20 cellular contexts compared by ENCODE assay signal in genomic region chr2:231212329-231212845, GRCh38. TPM values are rescaled to one million over a fixed set of nuclear protein-coding genes. Genes with fewer than 3 reads are reported as not detected.
DNase-seq lines count a peak whose midpoint lies in the region; ATAC-seq and TF ChIP-seq lines count a peak whose summit lies in the region.
"Had no signal": no experiment of that assay in that cellular context is flagged by ENCODE, and none has a peak within 500 bp of the region (broad histone marks: within the 10 kb centered on the region; RNA-seq: fewer than 3 reads in every experiment).

No MANE protein-coding gene starts in this region.

- H3K36me3 ChIP-seq in IMR-90 (ENCODE audit: control insufficient read depth, insufficient read depth, low read length), result peaks cover 49% of the 10 kb centered on the region
- H3K36me3 ChIP-seq in skeletal muscle satellite cell (ENCODE audit: insufficient read depth, low read length), result peaks cover 61% of the 10 kb centered on the region

- no peak overlapping the region for H4K91ac ChIP-seq in IMR-90 (ENCODE audit: insufficient read depth, low read depth, low read length)

- H3K36me3 Mint-ChIP-seq in WTC11, result peaks cover 37% of the 10 kb centered on the region

- H3K14ac ChIP-seq in IMR-90 (replicated peaks; ENCODE audit: low read depth, low read length), result peak overlapping the region; percentile 31

- no peak overlapping the region; the same call in 1 of the 2 replicates for H3K27ac Mint-ChIP-seq in WTC11
- H3K27ac Mint-ChIP-seq: dendritic cell treated with granulocyte-macrophage colony-stimulating factor and Interleukin-4, amounts not matched to agents 40 ng/mL and 50 ng/mL, for 4 days had no signal

- in situ Hi-C loops in IMR-90 (cut with MboI; ENCODE audit: low sequenced_read_pairs), result no loop called here

- intact Hi-C loops in IMR-90 (cut with micrococcal nuclease), result no loop called here

- H2BK5ac ChIP-seq in IMR-90 (ENCODE audit: low read depth, low read length, poor library complexity, severe bottlenecking), result peak overlapping the region; percentile 5

- H3K27ac ChIP-seq in IMR-90 (ENCODE audit: insufficient read depth, low read length), result peak overlapping the region; percentile 9; the same call in 1 of the 2 replicates
- H3K27ac ChIP-seq: left lung, parathyroid adenoma, spleen, suprapubic skin had no signal

- H3K9me3 Mint-ChIP-seq in WTC11, result no peaks in the 10 kb centered on the region
- H3K9me3 Mint-ChIP-seq: dendritic cell treated with granulocyte-macrophage colony-stimulating factor and Interleukin-4, amounts not matched to agents 40 ng/mL and 50 ng/mL, for 4 days had no signal

- no CpG with 5 or more reads among the region's 6 CpGs for WGBS in IMR-90 (ENCODE audit: extremely low coverage in 2 of 2, insufficient read length in 1 of 2), 2 experiments

- no peak overlapping the region for H3K9ac ChIP-seq in IMR-90 (ENCODE audit: low read depth, low read length)
- no peak overlapping the region for H3K9ac ChIP-seq in skeletal muscle satellite cell (ENCODE audit: low read depth, low read length)
- H3K9ac ChIP-seq: parathyroid adenoma had no signal

- H3K9me1 ChIP-seq in IMR-90 (ENCODE audit: insufficient read depth, low read length), result peaks cover 23% of the 10 kb centered on the region

- TF ChIP-seq POLR2A in IMR-90 (IDR thresholded peaks at IDR 0.05; ENCODE audit: low read depth, low read length), result no peak

- CTCF ChIA-PET in IMR-90 (lab: Yijun Ruan, JAX), result no interaction called here
- CTCF ChIA-PET in WTC11 (lab: Charles Lee), result no interaction called here

- DNase-seq in IMR-90, result peak; percentile 38
- peak; percentile 80 for DNase-seq in astrocyte of the hippocampus (ENCODE audit: low read depth, low spot score)
- DNase-seq in kidney glomerular epithelial cell (lab: John Stamatoyannopoulos, UW), result peak; percentile 58
- DNase-seq in activated effector memory CD4-positive, alpha-beta T cell treated with anti-CD3 and anti-CD28 coated beads, Interleukin-2, amount 50 U/mL, for 16 hours, result no peak
- DNase-seq in WTC11 (ENCODE audit: low spot score), result no peak
- no peak for DNase-seq in NCI-H748 (lab: John Stamatoyannopoulos, UW; ENCODE audit: unreplicated experiment)
- DNase-seq: activated CD4-positive, alpha-beta T cell treated with anti-CD3 and anti-CD28 coated beads for 4 hours; activated gamma-delta T cell treated with Interleukin-2 at 50 U/mL for 16 hours; anterior cingulate cortex; HCEC 1CT; left lung; NCI-H1105 treated with DMSO at 0.1 percent for 48 hours; NCI-H526 treated with DMSO at 0.1 percent for 48 hours; OCI-M1; spleen had no signal

- POLR2A ChIA-PET in IMR-90 (lab: Charles Lee; ENCODE audit: unreplicated experiment) (no interaction called here), WTC11 (lab: Charles Lee) (no interaction called here)

- H3K4me1 Mint-ChIP-seq in WTC11, result peaks cover 4% of the 10 kb centered on the region; the same call in 1 of the 2 replicates

- dilution Hi-C loops in IMR-90 (cut with HindIII; ENCODE audit: low sequenced_read_pairs, unreplicated experiment), result no loop called here

- H3K79me1 ChIP-seq in IMR-90 (ENCODE audit: low read depth in 1 of 2, low read length in 2 of 2), result peaks cover 3 to 45% of the 10 kb centered on the region in 2 experiments; a peak in 3 of 4 replicates

- H3K4me3 Mint-ChIP-seq in WTC11, result no peak overlapping the region
- H3K4me3 Mint-ChIP-seq: dendritic cell treated with granulocyte-macrophage colony-stimulating factor and Interleukin-4, amounts not matched to agents 40 ng/mL and 50 ng/mL, for 4 days had no signal

- no peaks in the 10 kb centered on the region for H3K9me3 ChIP-seq in IMR-90 (ENCODE audit: control insufficient read depth, insufficient read depth, low read length)
- H3K9me3 ChIP-seq in skeletal muscle satellite cell (replicated peaks; ENCODE audit: low read length), result no peaks in the 10 kb centered on the region
- H3K9me3 ChIP-seq: left lung, spleen, suprapubic skin had no signal

- H3K4me1 ChIP-seq in IMR-90 (ENCODE audit: control insufficient read depth, insufficient read depth, low read length) (peaks cover 4% of the 10 kb centered on the region), skeletal muscle satellite cell (ENCODE audit: control insufficient read depth, insufficient read depth, low read length) (peaks cover 12% of the 10 kb centered on the region)
- H3K4me1 ChIP-seq: left lung, parathyroid adenoma, spleen, suprapubic skin had no signal

- H4K5ac ChIP-seq in IMR-90 (ENCODE audit: low read depth, low read length), result no peak overlapping the region

- H3K18ac ChIP-seq in IMR-90 (ENCODE audit: low read depth, low read length), result no peak overlapping the region; the same call in 1 of the 2 replicates

- peak overlapping the region; percentile 61; the same call in 1 of the 2 replicates for H2BK120ac ChIP-seq in IMR-90 (ENCODE audit: low read depth, low read length)

- H4K20me1 ChIP-seq in IMR-90 (ENCODE audit: insufficient read depth, low read length), result peaks cover 3% of the 10 kb centered on the region; the same call in 1 of the 2 replicates

- ATAC-seq in IMR-90 (ENCODE audit: low read depth) (no peak), HG03439 (IDR thresholded peaks at IDR 0.05; ENCODE audit: unreplicated experiment) (no peak), WTC11 (no peak)
- ATAC-seq: left lung had no signal

- no TSS peak for BruUV-seq in IMR-90 (replicated peaks; lab: Mats Ljungman, UMichigan)

- H3K27me3 ChIP-seq in IMR-90 (ENCODE audit: control insufficient read depth, insufficient read depth, low read length) (no peaks in the 10 kb centered on the region), skeletal muscle satellite cell (ENCODE audit: control insufficient read depth, insufficient read depth, low read length) (no peaks in the 10 kb centered on the region)
- H3K27me3 ChIP-seq: left lung, spleen, suprapubic skin had no signal

- TF ChIP-seq CTCF in IMR-90 (conservative IDR thresholded peaks at IDR 0.05; ENCODE audit: low read depth, low read length) (no peak), WTC11 (IDR thresholded peaks at IDR 0.05) (no peak)

- H2BK20ac ChIP-seq in IMR-90 (ENCODE audit: low read depth, low read length), result peak overlapping the region; percentile 5; the same call in 1 of the 2 replicates

- H2BK15ac ChIP-seq in IMR-90 (ENCODE audit: low read depth, low read length), result no peak overlapping the region; the same call in 2 of the 3 replicates

- TF ChIP-seq RAD21 in IMR-90 (IDR thresholded peaks at IDR 0.05; ENCODE audit: low read length), result no peak

- H3K27me3 Mint-ChIP-seq in WTC11 (ENCODE audit: low read depth), result no peaks in the 10 kb centered on the region

- H3K4me2 ChIP-seq in IMR-90 (ENCODE audit: low read depth, low read length) (no peak overlapping the region), skeletal muscle satellite cell (ENCODE audit: low read length) (peak overlapping the region; percentile 4)

- no peak overlapping the region for H3K56ac ChIP-seq in IMR-90 (ENCODE audit: extremely low read depth, insufficient read depth, low read length)

- no peak overlapping the region for H2AFZ ChIP-seq in IMR-90 (replicated peaks; ENCODE audit: low read length, poor library complexity)
- H2AFZ ChIP-seq: parathyroid adenoma had no signal

- peak overlapping the region; percentile 64 for H3K23ac ChIP-seq in IMR-90 (ENCODE audit: low read depth, low read length)

- peak overlapping the region in 1 of 2 experiments; percentile 15; a peak in 1 of 4 replicates for H4K8ac ChIP-seq in IMR-90 (ENCODE audit: low read depth in 2 of 2, low read length in 2 of 2)

- no peak overlapping the region for H3K4me3 ChIP-seq in IMR-90 (ENCODE audit: insufficient read depth, low read depth, low read length)
- no peak overlapping the region for H3K4me3 ChIP-seq in skeletal muscle satellite cell (ENCODE audit: low read length)
- H3K4me3 ChIP-seq: left lung, spleen, suprapubic skin had no signal

- no peak overlapping the region for H2AK9ac ChIP-seq in IMR-90 (replicated peaks; ENCODE audit: low read depth, low read length, poor library complexity)

- peak overlapping the region; percentile 41; the same call in 1 of the 2 replicates for H3K4ac ChIP-seq in IMR-90 (ENCODE audit: low read depth, low read length)

- H2AK5ac ChIP-seq in IMR-90 (ENCODE audit: low read depth, low read length), result peak overlapping the region; percentile 83

TF ChIP-seq in IMR-90, 13 proteins besides CTCF, POLR2A, EP300 and RAD21:
- TF ChIP-seq CEBPB (IDR thresholded peaks at IDR 0.05; ENCODE audit: low read depth, low read length) (peak; percentile 29; the same call in 1 of the 2 replicates), NFE2L2 (IDR thresholded peaks at IDR 0.05; ENCODE audit: low read depth, low read length) (no peak)

TF ChIP-seq in WTC11, 78 proteins besides CTCF, POLR2A, EP300 and RAD21 (continues in another document):
- TF ChIP-seq NFATC4 (CRISPR knock-in tag; IDR thresholded peaks at IDR 0.05) (no peak), ZNF396 (CRISPR knock-in tag; IDR thresholded peaks at IDR 0.05; ENCODE audit: borderline replicate concordance) (no peak), FOXP1 (CRISPR knock-in tag; IDR thresholded peaks at IDR 0.05; ENCODE audit: borderline replicate concordance) (no peak), ZNF281 (CRISPR knock-in tag; IDR thresholded peaks at IDR 0.05) (no peak)

RNA-seq across cellular contexts. Expression of gene ARMC9, which starts 14.0 kb away (rescaled TPM):
- total RNA-seq in IMR-90 (2012; rRNA removed) (39.4 and 46.6 TPM in 2 replicates), WTC11 (2021) (34.5 to 37.5 TPM (median 34.9 TPM) in 3 replicates)
- 33.6 and 36.0 TPM in 2 replicates for polyA plus RNA-seq in IMR-90 (2012; rRNA removed)
- polyA plus RNA-seq in IMR-90 (2012; cell fraction: cytosol; rRNA removed), result 29.9 and 42.2 TPM in 2 replicates
- polyA plus RNA-seq in IMR-90 (2012; cell fraction: nucleus; rRNA removed; ENCODE audit: low replicate concordance), result 46.6 and 56.9 TPM in 2 replicates
- 18.1 and 32.7 TPM in 2 replicates for total RNA-seq in skeletal muscle satellite cell (2012; rRNA removed)

Comparison
In these comparisons a context has a peak if more than half of its experiments do, and no peak if none do; other contexts are left out.
1. DNase-seq: peak in IMR-90 (single experiment), astrocyte of the hippocampus (single experiment) and kidney glomerular epithelial cell (single experiment); none in activated effector memory CD4-positive, alpha-beta T cell treated with anti-CD3 and anti-CD28 coated beads, Interleukin-2, amount 50 U/mL, for 16 hours (single experiment), WTC11 (single experiment) and NCI-H748 (single experiment).